Comparison of ENCODE assay signal across 9 cellular contexts in the genomic region with DNA sequence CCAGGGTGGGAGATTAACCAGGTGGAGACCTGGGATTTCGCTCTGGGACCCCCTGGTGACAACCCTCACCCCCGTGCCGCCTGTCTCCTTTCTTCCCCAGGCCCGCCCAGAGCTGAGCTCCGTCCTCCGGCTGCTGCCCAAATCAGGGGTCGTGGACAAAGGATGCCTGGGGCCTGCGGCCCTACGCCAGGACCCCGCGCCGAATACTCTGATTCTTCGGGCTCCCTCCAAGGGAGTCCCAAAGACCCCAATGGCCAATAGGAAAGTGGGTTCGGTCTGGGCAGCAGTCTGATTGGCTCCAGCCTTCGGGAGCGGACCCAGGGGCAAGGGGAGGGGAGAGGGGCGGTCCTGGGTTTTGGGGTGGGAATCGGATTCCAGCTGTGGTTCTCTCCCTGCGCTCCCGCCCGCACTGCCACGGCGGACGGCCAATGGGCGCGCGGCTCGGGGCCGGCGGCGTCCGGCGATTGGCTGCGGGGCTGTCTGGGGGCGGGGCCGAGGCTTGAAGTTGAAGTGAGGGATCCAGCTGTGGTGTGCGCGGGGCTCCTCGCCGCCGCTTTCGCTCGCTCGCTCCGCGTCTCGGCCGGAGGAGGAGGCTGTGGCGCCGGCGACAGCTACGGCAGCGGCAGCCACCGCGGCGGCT. TPM values are rescaled to one million over a fixed set of nuclear protein-coding genes. Genes with fewer than 3 reads are reported as not detected.
DNase-seq lines count a peak whose midpoint lies in the region; ATAC-seq and TF ChIP-seq lines count a peak whose summit lies in the region.
"Had no signal": no experiment of that assay in that cellular context is flagged by ENCODE, and none has a peak within 500 bp of the region (broad histone marks: within the 10 kb centered on the region; RNA-seq: fewer than 3 reads in every experiment).

A gene (plus strand): TSS at position 531 of the 640 bp plus-strand sequence. CDS start 745 bp downstream, outside the sequence.

- H3K27me3 Mint-ChIP-seq in activated T-cell treated with anti-CD3 and anti-CD28 coated beads, Interleukin-2, amount 50 U/mL, for 24 hours, result peaks cover 69% of the 10 kb centered on the region
- H3K27me3 Mint-ChIP-seq in naive thymus-derived CD4-positive, alpha-beta T cell, result peaks cover 38 to 71% (median 46%) of the 10 kb centered on the region in 5 donors

- no peaks in the 10 kb centered on the region for H3K79me2 ChIP-seq in OCI-LY3 (ENCODE audit: low read length)

- CTCF ChIA-PET in naive thymus-derived CD4-positive, alpha-beta T cell (lab: Charles Lee), result interaction anchor here (0.6 to 0.7 kb wide), 2 partner anchors 115 to 356 kb away, joined by 3 read pairs; no protein-coding TSS in a partner anchor

- H3K36me3 Mint-ChIP-seq in activated T-cell treated with anti-CD3 and anti-CD28 coated beads, Interleukin-2, amount 50 U/mL, for 24 hours (ENCODE audit: low read depth), result no peaks in the 10 kb centered on the region
- no peaks in the 10 kb centered on the region for H3K36me3 Mint-ChIP-seq in naive thymus-derived CD4-positive, alpha-beta T cell

- TF ChIP-seq CTCF in OCI-LY3 (IDR thresholded peaks at IDR 0.05; ENCODE audit: low read depth, low read length), result no peak

- no peaks in the 10 kb centered on the region for H4K20me1 ChIP-seq in OCI-LY3 (ENCODE audit: insufficient read depth, low read length)

- POLR2A ChIA-PET in naive thymus-derived CD4-positive, alpha-beta T cell (lab: Charles Lee), result interaction anchor here (0.7 to 2.0 kb wide), 4 partner anchors 10 to 19 kb away, joined by 3 to 9 read pairs (median 3); no protein-coding TSS in a partner anchor

- H3K4me2 ChIP-seq in OCI-LY3 (ENCODE audit: low read length), result peak within 1 kb of the TSS; percentile 91

- peak within 1 kb of the TSS; percentile 34; the same call in 1 of the 2 replicates for H3K9ac ChIP-seq in OCI-LY3 (ENCODE audit: low read length)

- no peaks in the 10 kb centered on the region for H3K9me3 Mint-ChIP-seq in activated T-cell treated with anti-CD3 and anti-CD28 coated beads, Interleukin-2, amount 50 U/mL, for 24 hours
- H3K9me3 Mint-ChIP-seq in naive thymus-derived CD4-positive, alpha-beta T cell, result no peaks in the 10 kb centered on the region

- peaks cover 4% of the 10 kb centered on the region; the same call in 1 of the 2 replicates for H3K4me1 ChIP-seq in OCI-LY3 (ENCODE audit: low read length)
- H3K4me1 ChIP-seq in naive thymus-derived CD4-positive, alpha-beta T cell (ENCODE audit: control insufficient read depth in 2 of 2, insufficient read depth in 2 of 2, low read length in 2 of 2), result peaks cover 20 to 23% of the 10 kb centered on the region in 2 donors

- no peaks in the 10 kb centered on the region for H3K9me3 ChIP-seq in OCI-LY3 (ENCODE audit: insufficient read depth, low read length)
- H3K9me3 ChIP-seq in naive thymus-derived CD4-positive, alpha-beta T cell (ENCODE audit: control insufficient read depth in 2 of 3, low read length in 3 of 3), result no peaks in the 10 kb centered on the region

- peak; percentile 87 for ATAC-seq in GM21423 (IDR thresholded peaks at IDR 0.05; ENCODE audit: unreplicated experiment)
- ATAC-seq in naive thymus-derived CD4-positive, alpha-beta T cell, result peak; percentile 94

- H3K4me1 Mint-ChIP-seq in activated T-cell treated with anti-CD3 and anti-CD28 coated beads, Interleukin-2, amount 50 U/mL, for 24 hours (ENCODE audit: low read depth), result peaks cover 19% of the 10 kb centered on the region
- peaks cover 12 to 37% (median 21%) of the 10 kb centered on the region in 7 donors for H3K4me1 Mint-ChIP-seq in naive thymus-derived CD4-positive, alpha-beta T cell

- peak within 1 kb of the TSS; percentile 75 for H3K4me3 ChIP-seq in OCI-LY3 (ENCODE audit: low read length)
- peak within 1 kb of the TSS; percentile 73 for H3K4me3 ChIP-seq in naive thymus-derived CD4-positive, alpha-beta T cell (ENCODE audit: low read length)

- no peak within 1 kb of the TSS for H3K27ac Mint-ChIP-seq in activated T-cell treated with anti-CD3 and anti-CD28 coated beads, Interleukin-2, amount 50 U/mL, for 24 hours
- peak within 1 kb of the TSS in 3 of 9 donors; percentile 13 to 28 (median 25) for H3K27ac Mint-ChIP-seq in naive thymus-derived CD4-positive, alpha-beta T cell

- H2AFZ ChIP-seq in OCI-LY3 (ENCODE audit: low read depth, low read length), result no peak within 1 kb of the TSS

- peak within 1 kb of the TSS; percentile 66 for H3K4me3 Mint-ChIP-seq in activated T-cell treated with anti-CD3 and anti-CD28 coated beads, Interleukin-2, amount 50 U/mL, for 24 hours
- H3K4me3 Mint-ChIP-seq in naive thymus-derived CD4-positive, alpha-beta T cell, result peak within 1 kb of the TSS; percentile 68 to 87 (median 80)

- intact Hi-C loops in naive thymus-derived CD4-positive, alpha-beta T cell (cut with micrococcal nuclease), result loop anchor here (1.0 to 5.0 kb wide), 4 partner anchors 13 to 147 kb away; a partner anchor contains a TSS

- peaks cover 26% of the 10 kb centered on the region for H3K27me3 ChIP-seq in OCI-LY3 (ENCODE audit: low read depth, low read length)
- H3K27me3 ChIP-seq in naive thymus-derived CD4-positive, alpha-beta T cell (ENCODE audit: control insufficient read depth in 2 of 2, insufficient read depth in 2 of 2, low read length in 2 of 2), result peaks cover 19 to 27% of the 10 kb centered on the region in 2 donors

- H3K36me3 ChIP-seq in OCI-LY3 (replicated peaks; ENCODE audit: low read depth, low read length), result no peaks in the 10 kb centered on the region
- no peaks in the 10 kb centered on the region for H3K36me3 ChIP-seq in naive thymus-derived CD4-positive, alpha-beta T cell (ENCODE audit: control insufficient read depth in 2 of 3, insufficient read depth in 3 of 3, low read length in 3 of 3)

- DNase-seq in D341Med (ENCODE audit: low spot score) (peak; percentile 98), HT1080 (ENCODE audit: low read depth) (peak; percentile 73), fibroblast of gingiva (ENCODE audit: low read depth) (peak; percentile 86)
- peak; percentile 91 for DNase-seq in activated T-cell treated with anti-CD3 and anti-CD28 coated beads, Interleukin-2, amount 50 U/mL, for 24 hours
- peak; percentile 72 to 93 (median 81) for DNase-seq in naive thymus-derived CD4-positive, alpha-beta T cell
- DNase-seq in stimulated activated CD8-positive, alpha-beta memory T cell treated with anti-CD3 and anti-CD28 coated beads, Interleukin-7, amount 100 ng/mL, for 4 hours (ENCODE audit: low read depth in 2 of 2), result peak; percentile 62 to 77

- H3K27ac ChIP-seq in OCI-LY3 (ENCODE audit: low read length), result no peak within 1 kb of the TSS
- no peak within 1 kb of the TSS for H3K27ac ChIP-seq in naive thymus-derived CD4-positive, alpha-beta T cell (ENCODE audit: low read depth, low read length)
- H3K27ac ChIP-seq: epithelial cell of prostate had no signal

RNA-seq across cellular contexts. Expression of the gene that starts here (rescaled TPM):
- total RNA-seq in HT1080 (2014; rRNA removed; shearing (Covaris generic)), result 0.03 and 0.40 TPM in 2 replicates
- 0.01 and 0.05 TPM in 2 replicates for polyA plus RNA-seq in HT1080 (2015; cell fraction: cytosol; rRNA removed)
- polyA plus RNA-seq in HT1080 (2015; cell fraction: nucleus; rRNA removed), result 0.06 and 0.07 TPM in 2 replicates
- total RNA-seq in naive thymus-derived CD4-positive, alpha-beta T cell, result not detected
- not detected for polyA plus RNA-seq in naive thymus-derived CD4-positive, alpha-beta T cell

Comparison
In these comparisons a context has a peak if more than half of its experiments do, and no peak if none do; other contexts are left out.
1. Peak in DNase-seq in HT1080; RNA of the gene not detected or under 1 TPM.
2. Peak in DNase-seq, ATAC-seq and H3K4me3 ChIP-seq in naive thymus-derived CD4-positive, alpha-beta T cell; RNA of the gene not detected or under 1 TPM.